ENCODE assay signal across 10 cellular contexts in genomic region chr6:112466378-112467151, GRCh38.
DNase-seq lines count a peak whose midpoint lies in the region; ATAC-seq and TF ChIP-seq lines count a peak whose summit lies in the region.
"Had no signal": no experiment of that assay in that cellular context is flagged by ENCODE, and none has a peak within 500 bp of the region (broad histone marks: within the 10 kb centered on the region; RNA-seq: fewer than 3 reads in every experiment).

No MANE protein-coding gene starts in this region.

- H3K36me3 Mint-ChIP-seq in T-helper 17 cell (ENCODE audit: low read depth), result no peaks in the 10 kb centered on the region

- TF ChIP-seq CTCF in GM06990 (IDR thresholded peaks at IDR 0.05; ENCODE audit: insufficient read depth, low read length, poor library complexity, severe bottlenecking), result no peak

- H3K4me3 ChIP-seq in GM06990 (replicated peaks; ENCODE audit: low read depth, low read length), result no peak overlapping the region
- H3K4me3 ChIP-seq: K562, mucosa of descending colon had no signal

- H3K27ac Mint-ChIP-seq in T-helper 17 cell, result no peak overlapping the region

- H3K27me3 Mint-ChIP-seq in T-helper 17 cell, result no peaks in the 10 kb centered on the region

- H3K36me3 ChIP-seq in GM06990 (ENCODE audit: control insufficient read depth, insufficient read depth, low read length), result no peaks in the 10 kb centered on the region

- H3K9me3 ChIP-seq in T-helper 17 cell (ENCODE audit: control insufficient read depth, low read length, poor library complexity, severe bottlenecking), result no peaks in the 10 kb centered on the region
- H3K9me3 ChIP-seq: mucosa of descending colon had no signal

- in situ Hi-C loops in KBM-7 (cut with MboI; ENCODE audit: low pct_unique_long_range_greater_than_20kb, low sequenced_read_pairs) (no loop called here), ACHN (cut with HindIII; ENCODE audit: low pct_ligation_motif_present, low pct_unique_long_range_greater_than_20kb, low sequenced_read_pairs) (no loop called here)

- H3K4me3 Mint-ChIP-seq in T-helper 17 cell, result no peak overlapping the region

- no peaks in the 10 kb centered on the region for H3K27me3 ChIP-seq in GM06990 (replicated peaks; ENCODE audit: control insufficient read depth, insufficient read depth, low read length)

- ATAC-seq in esophagus mucosa (peak; percentile 22), T-helper 17 cell (no peak)
- ATAC-seq: K562, mucosa of descending colon had no signal

- DNase-seq in GM06990 (ENCODE audit: extremely low read depth, insufficient read length) (peak; percentile 3), H4 (ENCODE audit: low spot score) (peak; percentile 8), KBM-7 (peak; percentile 11), ACHN (no peak), T-helper 17 cell (no peak), NCI-H1694 (lab: John Stamatoyannopoulos, UW) (no peak)
- no peak for DNase-seq in stimulated activated CD4-positive, alpha-beta T cell treated with anti-CD3 and anti-CD28 coated beads, Interleukin-15, amount 100 ng/mL, for 24 hours
- DNase-seq: mucosa of descending colon had no signal

- H3K4me1 Mint-ChIP-seq in T-helper 17 cell, result no peaks in the 10 kb centered on the region

Comparison
In these comparisons a context has a peak if more than half of its experiments do, and no peak if none do; other contexts are left out.
1. DNase-seq: peak in GM06990 (single experiment), H4 (single experiment) and KBM-7 (single experiment); none in ACHN (single experiment), stimulated activated CD4-positive, alpha-beta T cell treated with anti-CD3 and anti-CD28 coated beads, Interleukin-15, amount 100 ng/mL, for 24 hours (single experiment), T-helper 17 cell (0 of 3) and NCI-H1694 (single experiment).